In the genomic region with DNA sequence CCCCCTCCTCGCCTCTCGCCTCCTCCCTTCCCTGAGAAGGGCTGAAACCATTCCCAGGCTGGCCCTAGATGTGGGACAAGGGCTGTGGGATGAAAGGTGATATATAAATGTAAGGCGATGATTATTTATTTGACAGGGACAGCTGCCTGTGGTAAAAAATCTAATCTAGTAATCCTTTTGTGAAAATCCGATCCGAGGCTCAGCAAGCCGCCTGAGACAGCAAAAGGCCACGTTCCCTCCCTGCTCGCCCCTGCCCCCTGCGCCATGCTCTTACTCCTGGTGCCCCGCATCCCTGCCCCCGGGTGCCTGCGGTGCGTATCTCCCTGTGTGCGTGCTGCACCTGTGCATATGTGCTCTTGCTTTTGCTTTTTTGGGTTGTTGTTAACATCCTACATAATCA, we compare ENCODE assay signal across 30 cellular contexts.
"Had no signal": no experiment of that assay in that cellular context is flagged by ENCODE, and none has a peak within 500 bp of the region (broad histone marks: within the 10 kb centered on the region; RNA-seq: fewer than 3 reads in every experiment).

No MANE protein-coding gene starts in this region.

- H3K4me1 Mint-ChIP-seq: activated CD4-positive, alpha-beta memory T cell treated with anti-CD3 and anti-CD28 coated beads, Interleukin-2, amount 10 ng/mL, durations not matched to agents 7 days and 5 days; activated CD4-positive, alpha-beta T cell treated with anti-CD3 and anti-CD28 coated beads, Interleukin-2, amount 10 ng/mL, durations not matched to agents 7 days and 5 days; memory B cell; stimulated activated memory B cell treated with anti-CD40 and anti-IgM and Interleukin-4, amounts not matched to agents 10 μg/mL and 1 μg/mL and 100 μg/mL, for 72 hours; stimulated activated naive CD8-positive, alpha-beta T cell treated with anti-CD3 and anti-CD28 coated beads, Interleukin-15, amount 100 ng/mL, for 72 hours had no signal

- ATAC-seq: esophagus mucosa; left cardiac atrium; naive thymus-derived CD8-positive, alpha-beta T cell; right lobe of liver; stimulated activated memory B cell treated with anti-CD40 and anti-IgM and Interleukin-4, amounts not matched to agents 10 μg/mL and 1 μg/mL and 100 μg/mL, for 72 hours; stimulated activated naive CD8-positive, alpha-beta T cell treated with anti-CD3 and anti-CD28 coated beads, Interleukin-15, amount 100 ng/mL, for 72 hours had no signal

- DNase-seq: activated CD4-positive, alpha-beta memory T cell treated with anti-CD3 and anti-CD28 coated beads, Interleukin-2, amount 10 ng/mL, durations not matched to agents 7 days and 5 days; activated CD4-positive, alpha-beta T cell treated with anti-CD3 and anti-CD28 coated beads for 1 hour; activated CD4-positive, alpha-beta T cell treated with anti-CD3 and anti-CD28 coated beads, Interleukin-2, amount 10 ng/mL, durations not matched to agents 7 days and 5 days; activated CD8-positive, alpha-beta memory T cell treated with anti-CD3 and anti-CD28 coated beads, Interleukin-2, amount 50 U/mL, for 48 hours; activated gamma-delta T cell; activated naive CD4-positive, alpha-beta T cell treated with anti-CD3 and anti-CD28 coated beads, Interleukin-2, amount 50 U/mL, for 16 hours; activated T-cell treated with anti-CD3 and anti-CD28 coated beads, Interleukin-2, amount 50 U/mL, for 24 hours; amniotic stem cell; central memory CD4-positive, alpha-beta T cell; foreskin fibroblast; head of caudate nucleus; hippocampal formation; left cardiac atrium; midbrain; naive thymus-derived CD8-positive, alpha-beta T cell; right lobe of liver; stimulated activated CD4-positive, alpha-beta T cell treated with anti-CD3 and anti-CD28 coated beads, Interleukin-12 subunit alpha, Interleukin-12 subunit beta, amount 100 ng/mL, for 4 hours; stimulated activated CD4-positive, alpha-beta T cell treated with anti-CD3 and anti-CD28 coated beads, Interleukin-4, amount 100 ng/mL, for 4 hours; stimulated activated CD8-positive, alpha-beta memory T cell treated with anti-CD3 and anti-CD28 coated beads, Interleukin-4, amount 100 ng/mL, for 48 hours; stimulated activated naive CD8-positive, alpha-beta T cell treated with anti-CD3 and anti-CD28 coated beads, Interleukin-15, amount 100 ng/mL, for 72 hours; substantia nigra; T1000; uterus had no signal

- H3K36me3 Mint-ChIP-seq: memory B cell; naive thymus-derived CD8-positive, alpha-beta T cell; stimulated activated memory B cell treated with anti-CD40 and anti-IgM and Interleukin-4, amounts not matched to agents 10 μg/mL and 1 μg/mL and 100 μg/mL, for 72 hours; type B pancreatic cell; WTC11 had no signal

- H3K27me3 Mint-ChIP-seq: activated CD4-positive, alpha-beta memory T cell treated with anti-CD3 and anti-CD28 coated beads, Interleukin-2, amount 10 ng/mL, durations not matched to agents 7 days and 5 days had no signal

- H3K27ac Mint-ChIP-seq: activated CD4-positive, alpha-beta memory T cell treated with anti-CD3 and anti-CD28 coated beads, Interleukin-2, amount 10 ng/mL, durations not matched to agents 7 days and 5 days; activated CD4-positive, alpha-beta T cell treated with anti-CD3 and anti-CD28 coated beads, Interleukin-2, amount 10 ng/mL, durations not matched to agents 7 days and 5 days; activated T-cell treated with anti-CD3 and anti-CD28 coated beads, Interleukin-2, amount 50 U/mL, for 24 hours; dendritic cell treated with granulocyte-macrophage colony-stimulating factor and Interleukin-4, amounts not matched to agents 40 ng/mL and 50 ng/mL, for 4 days; endodermal cell; memory B cell; naive thymus-derived CD8-positive, alpha-beta T cell; stimulated activated memory B cell treated with anti-CD40 and anti-IgM and Interleukin-4, amounts not matched to agents 10 μg/mL and 1 μg/mL and 100 μg/mL, for 72 hours; stimulated activated naive CD8-positive, alpha-beta T cell treated with anti-CD3 and anti-CD28 coated beads, Interleukin-15, amount 100 ng/mL, for 72 hours; type B pancreatic cell; WTC11 had no signal

- H3K4me3 Mint-ChIP-seq: activated CD4-positive, alpha-beta memory T cell treated with anti-CD3 and anti-CD28 coated beads, Interleukin-2, amount 10 ng/mL, durations not matched to agents 7 days and 5 days; activated CD4-positive, alpha-beta T cell treated with anti-CD3 and anti-CD28 coated beads, Interleukin-2, amount 10 ng/mL, durations not matched to agents 7 days and 5 days; activated T-cell treated with anti-CD3 and anti-CD28 coated beads, Interleukin-2, amount 50 U/mL, for 24 hours; dendritic cell treated with granulocyte-macrophage colony-stimulating factor and Interleukin-4, amounts not matched to agents 40 ng/mL and 50 ng/mL, for 4 days; endodermal cell; memory B cell; naive thymus-derived CD8-positive, alpha-beta T cell; stimulated activated memory B cell treated with anti-CD40 and anti-IgM and Interleukin-4, amounts not matched to agents 10 μg/mL and 1 μg/mL and 100 μg/mL, for 72 hours; stimulated activated naive CD8-positive, alpha-beta T cell treated with anti-CD3 and anti-CD28 coated beads, Interleukin-15, amount 100 ng/mL, for 72 hours; type B pancreatic cell; WTC11 had no signal

- H3K9me3 Mint-ChIP-seq: activated CD4-positive, alpha-beta memory T cell treated with anti-CD3 and anti-CD28 coated beads, Interleukin-2, amount 10 ng/mL, durations not matched to agents 7 days and 5 days; activated CD4-positive, alpha-beta T cell treated with anti-CD3 and anti-CD28 coated beads, Interleukin-2, amount 10 ng/mL, durations not matched to agents 7 days and 5 days; activated T-cell treated with anti-CD3 and anti-CD28 coated beads, Interleukin-2, amount 50 U/mL, for 24 hours; dendritic cell treated with granulocyte-macrophage colony-stimulating factor and Interleukin-4, amounts not matched to agents 40 ng/mL and 50 ng/mL, for 4 days; memory B cell; naive thymus-derived CD8-positive, alpha-beta T cell; stimulated activated memory B cell treated with anti-CD40 and anti-IgM and Interleukin-4, amounts not matched to agents 10 μg/mL and 1 μg/mL and 100 μg/mL, for 72 hours; stimulated activated naive CD8-positive, alpha-beta T cell treated with anti-CD3 and anti-CD28 coated beads, Interleukin-15, amount 100 ng/mL, for 72 hours; type B pancreatic cell had no signal
